ENCODE assay signal across 8 cellular contexts in genomic region chr11:10659339-10660216, GRCh38. TPM values are rescaled to one million over a fixed set of nuclear protein-coding genes. Genes with fewer than 3 reads are reported as not detected.
DNase-seq lines count a peak whose midpoint lies in the region; ATAC-seq, FAIRE-seq and TF ChIP-seq lines count a peak whose summit lies in the region.

No MANE protein-coding gene starts in this region.

- FAIRE-seq in HepG2 (lab: Jason Lieb, UNC) = peak; percentile 72

- H3K9ac ChIP-seq in HepG2 (ENCODE audit: insufficient read depth, low read depth, low read length) = peak overlapping the region; percentile 10; the same call in 1 of the 2 replicates

- ATAC-seq in HepG2 = peak; percentile 75
- ATAC-seq in HG03442 (IDR thresholded peaks at IDR 0.05; ENCODE audit: unreplicated experiment) = no peak
- ATAC-seq in GM18511 (IDR thresholded peaks at IDR 0.05; ENCODE audit: unreplicated experiment) = no peak

- peak overlapping the region; percentile 77 for H3K27ac ChIP-seq in cardiac muscle cell
- no peak overlapping the region for H3K27ac ChIP-seq in HepG2 (ENCODE audit: extremely low read length, insufficient read depth, low read length)
- peak overlapping the region; percentile 27 to 86 (median 72) for H3K27ac ChIP-seq in tibial nerve

- POLR2A ChIA-PET in HepG2 (lab: Yijun Ruan, JAX) = interaction anchor here (0.7 kb wide), 1 partner anchor 42 kb away, joined by 3 read pairs; no protein-coding TSS in a partner anchor

- no peaks in the 10 kb centered on the region for H4K20me1 ChIP-seq in HepG2 (ENCODE audit: insufficient read depth, low read length)

- H3K4me1 ChIP-seq in cardiac muscle cell (ENCODE audit: low read depth) (peaks cover 15% of the 10 kb centered on the region), HepG2 (ENCODE audit: insufficient read depth, low read length) (peaks cover 29% of the 10 kb centered on the region), tibial nerve (peaks cover 0 to 60% (median 43%) of the 10 kb centered on the region in 4 donors)

- BruUV-seq in HepG2 (replicated peaks; lab: Mats Ljungman, UMichigan) = no TSS peak

- no peak for TF ChIP-seq RAD21 in HepG2 (CRISPR knock-in tag; IDR thresholded peaks at IDR 0.05)

- DNase-seq in cardiac muscle cell (ENCODE audit: low read depth in 1 of 2, low spot score in 1 of 2) (peak in 1 of 2 donors; percentile 77), cardiac septum (ENCODE audit: low spot score) (no peak), amniotic stem cell (lab: John Stamatoyannopoulos, UW) (peak; percentile 80), HepG2 (ENCODE audit: low spot score) (peak; percentile 91), tibial nerve (ENCODE audit: low spot score in 2 of 2) (peak in 1 of 2 donors; percentile 64), NCI-H748 treated with DMSO at 0.1 percent for 48 hours (lab: John Stamatoyannopoulos, UW) (no peak)

- no peaks in the 10 kb centered on the region for H3K27me3 ChIP-seq in cardiac muscle cell
- no peaks in the 10 kb centered on the region for H3K27me3 ChIP-seq in HepG2 (ENCODE audit: control insufficient read depth in 1 of 2, insufficient read depth in 2 of 2, low read length in 2 of 2)
- H3K27me3 ChIP-seq in tibial nerve = no peaks in the 10 kb centered on the region

- in situ Hi-C loops in HepG2 (cut with HindIII; ENCODE audit: extremely low pct_ligation_motif_present, low pct_unique_long_range_greater_than_20kb) = no loop called here

- H3K4me3 ChIP-seq in cardiac muscle cell (no peak overlapping the region), HepG2 (replicated peaks in 1 of 3; ENCODE audit: insufficient read depth in 1 of 3, low read depth in 2 of 3, low read length in 3 of 3) (peak overlapping the region in 1 of 3 experiments; percentile 42; a peak in 2 of 6 replicates), tibial nerve (no peak overlapping the region)

- H3K9me3 ChIP-seq in cardiac muscle cell (ENCODE audit: low read depth) (no peaks in the 10 kb centered on the region), HepG2 (ENCODE audit: low read length) (no peaks in the 10 kb centered on the region), tibial nerve (no peaks in the 10 kb centered on the region)

- TF ChIP-seq POLR2A in HepG2 (IDR thresholded peaks at IDR 0.05; ENCODE audit: insufficient read depth in 1 of 2, low read depth in 2 of 2, low read length in 2 of 2) (no peak), tibial nerve (IDR thresholded peaks at IDR 0.05) (no peak)

- H3K36me3 ChIP-seq in cardiac muscle cell (no peaks in the 10 kb centered on the region), HepG2 (replicated peaks in 1 of 2; ENCODE audit: control insufficient read depth in 1 of 2, insufficient read depth in 2 of 2, low read length in 2 of 2) (no peaks in the 10 kb centered on the region), tibial nerve (no peaks in the 10 kb centered on the region)

- TF ChIP-seq CTCF in cardiac muscle cell (IDR thresholded peaks at IDR 0.05; ENCODE audit: low read depth, low read length) (no peak), HepG2 (CRISPR knock-in tag; IDR thresholded peaks at IDR 0.05) (no peak), tibial nerve (IDR thresholded peaks at IDR 0.05) (no peak)

- no peaks in the 10 kb centered on the region for H3K79me2 ChIP-seq in HepG2 (ENCODE audit: insufficient read depth, low read length)

- CTCF ChIA-PET in HepG2 (lab: Yijun Ruan, JAX; ENCODE audit: low intra/inter-chr PET ratio, low total read pairs) = no interaction called here

- intact Hi-C loops in cardiac septum (cut with DNase I) (loop anchor here (10.0 kb wide), 1 partner anchor 75 kb away; no protein-coding TSS in a partner anchor), HepG2 (cut with micrococcal nuclease; ENCODE audit: unreplicated experiment) (loop anchor here (10.0 kb wide), 1 partner anchor 75 kb away; no protein-coding TSS in a partner anchor)

- 15% methylated on average over 11 of the region's 13 CpGs for WGBS in HepG2 (ENCODE audit: low lambda C conversion rate)
- WGBS in tibial nerve, 2 donors = 53 to 56% methylated on average over 13 of the region's 13 CpGs

- TF ChIP-seq EP300 in HepG2 (IDR thresholded peaks at IDR 0.05; ENCODE audit: low read depth in 2 of 2, low read length in 2 of 2) = peak in 1 of 2 experiments; percentile 82; a peak in 2 of 4 replicates
- peak; percentile 81 for TF ChIP-seq EP300 in HepG2 (CRISPR knock-in tag; IDR thresholded peaks at IDR 0.05; ENCODE audit: borderline replicate concordance)
- peak in 1 of 2 donors; percentile 77 for TF ChIP-seq EP300 in tibial nerve (IDR thresholded peaks at IDR 0.05)

- peak overlapping the region; percentile 69 for H3K4me2 ChIP-seq in HepG2 (ENCODE audit: low read depth, low read length)

- H2AFZ ChIP-seq in HepG2 (ENCODE audit: low read length) = peak overlapping the region; percentile 23

TF ChIP-seq in HepG2, 621 proteins besides CTCF, POLR2A, EP300 and RAD21 (continues in another document):
- TF ChIP-seq HNF4G (IDR thresholded peaks at IDR 0.05; ENCODE audit: borderline replicate concordance, low read depth, low read length) (no peak), HNF4G (CRISPR knock-in tag; IDR thresholded peaks at IDR 0.05; ENCODE audit: borderline replicate concordance, low read depth) (no peak), KMT2B (CRISPR knock-in tag; IDR thresholded peaks at IDR 0.05) (no peak), NFE2L2 (IDR thresholded peaks at IDR 0.05; ENCODE audit: low read length) (no peak), ZSCAN21 (CRISPR knock-in tag; IDR thresholded peaks at IDR 0.05; ENCODE audit: borderline replicate concordance) (no peak), ZNF362 (CRISPR knock-in tag; IDR thresholded peaks at IDR 0.05; ENCODE audit: borderline replicate concordance) (peak; percentile 57; the same call in 1 of the 2 replicates), POGK (CRISPR knock-in tag; conservative IDR thresholded peaks at IDR 0.05) (no peak), DPF2 (CRISPR knock-in tag; IDR thresholded peaks at IDR 0.05; ENCODE audit: borderline replicate concordance, low read depth) (0 out of 2 replicates have a peak, but pooled peaks have one; percentile 21), TRIM24 (CRISPR knock-in tag; IDR thresholded peaks at IDR 0.05) (0 out of 2 replicates have a peak, but pooled peaks have one; percentile 18), ELF3 (CRISPR knock-in tag; IDR thresholded peaks at IDR 0.05) (0 out of 2 replicates have a peak, but pooled peaks have one; percentile 17), ZNF83 (CRISPR knock-in tag; IDR thresholded peaks at IDR 0.05; ENCODE audit: borderline replicate concordance) (no peak), SNAPC5 (CRISPR knock-in tag; IDR thresholded peaks at IDR 0.05; ENCODE audit: borderline replicate concordance) (no peak)

RNA-seq across cellular contexts. Expression of gene IRAG1, which starts 34.0 kb away (rescaled TPM):
- 3.6 and 7.3 TPM in 2 replicates for total RNA-seq in cardiac muscle cell
- polyA plus RNA-seq in cardiac muscle cell = 3.1 and 5.2 TPM in 2 replicates
- total RNA-seq in cardiac septum = 6.4 TPM
- total RNA-seq in HepG2 (2016; rRNA removed; fragmentation: Illumina TruSeq; extraction: Trizol) = 0.13 TPM in 2 replicates
- total RNA-seq in HepG2 (2016; cell fraction: cytosol; rRNA removed; fragmentation: Illumina TruSeq; extraction: Trizol; ENCODE audit: low read depth) = 0.18 TPM in 1 of 2 replicates, not detected in the other
- 0.13 and 0.16 TPM in 2 replicates for total RNA-seq in HepG2 (2016; cell fraction: insoluble cytoplasmic fraction; rRNA removed; fragmentation: Illumina TruSeq; extraction: Trizol)
- total RNA-seq in HepG2 (2016; cell fraction: membrane; rRNA removed; fragmentation: Illumina TruSeq; extraction: Trizol) = 0.07 and 0.31 TPM in 2 replicates
- total RNA-seq in HepG2 (2016; cell fraction: nucleus; rRNA removed; fragmentation: Illumina TruSeq; extraction: Trizol) = 0.09 TPM in 1 of 2 replicates, not detected in the other
- 0.20 and 0.29 TPM in 2 replicates for polyA plus RNA-seq in HepG2 (2011; rRNA removed)
- 0.13 and 0.19 TPM in 2 replicates for polyA plus RNA-seq in HepG2 (2011; cell fraction: cytosol; rRNA removed)
- polyA plus RNA-seq in HepG2 (2011; cell fraction: nucleus; rRNA removed) = 0.19 and 0.29 TPM in 2 replicates
- polyA plus RNA-seq in HepG2 (2012) = 0.05 and 0.15 TPM in 2 replicates
- polyA plus RNA-seq in HepG2 (2016; cell fraction: cytosol; fragmentation: Illumina TruSeq; extraction: Trizol; ENCODE audit: low read depth) = 0.01 TPM in 1 of 2 replicates, not detected in the other
- 0.10 and 0.15 TPM in 2 replicates for polyA plus RNA-seq in HepG2 (2016; cell fraction: insoluble cytoplasmic fraction; fragmentation: Illumina TruSeq; extraction: Trizol; ENCODE audit: low read depth)
- polyA plus RNA-seq in HepG2 (2016; cell fraction: membrane; fragmentation: Illumina TruSeq; extraction: Trizol; ENCODE audit: low read depth) = 0.05 TPM in 1 of 2 replicates, not detected in the other
- 0.17 and 0.19 TPM in 2 replicates for polyA plus RNA-seq in HepG2 (2016; cell fraction: nucleus; fragmentation: Illumina TruSeq; extraction: Trizol; ENCODE audit: insufficient read depth, low read depth)
- 0.36 TPM in 1 of 2 replicates, not detected in the other for polyA minus RNA-seq in HepG2 (2011; rRNA and poly(A)+ RNA removed; ENCODE audit: low replicate concordance)
- 0.09 and 0.20 TPM in 2 replicates for polyA minus RNA-seq in HepG2 (2011; cell fraction: cytosol; rRNA and poly(A)+ RNA removed)
- polyA minus RNA-seq in HepG2 (2011; cell fraction: nucleus; rRNA and poly(A)+ RNA removed) = 0.25 and 0.26 TPM in 2 replicates
- total RNA-seq in tibial nerve = 10 to 100 TPM in 2 of 4 donors, 1 to 10 TPM in 2; 5.9 to 23.1 (median 11.4) TPM

Comparison
In these comparisons a context has a peak if more than half of its experiments do, and no peak if none do; other contexts are left out.
1. DNase-seq: peak in amniotic stem cell (single experiment) and HepG2 (single experiment); none in cardiac septum (single experiment) and NCI-H748 treated with DMSO at 0.1 percent for 48 hours (single experiment).